ENCODE assay signal across 1 cellular context in the genomic region with DNA sequence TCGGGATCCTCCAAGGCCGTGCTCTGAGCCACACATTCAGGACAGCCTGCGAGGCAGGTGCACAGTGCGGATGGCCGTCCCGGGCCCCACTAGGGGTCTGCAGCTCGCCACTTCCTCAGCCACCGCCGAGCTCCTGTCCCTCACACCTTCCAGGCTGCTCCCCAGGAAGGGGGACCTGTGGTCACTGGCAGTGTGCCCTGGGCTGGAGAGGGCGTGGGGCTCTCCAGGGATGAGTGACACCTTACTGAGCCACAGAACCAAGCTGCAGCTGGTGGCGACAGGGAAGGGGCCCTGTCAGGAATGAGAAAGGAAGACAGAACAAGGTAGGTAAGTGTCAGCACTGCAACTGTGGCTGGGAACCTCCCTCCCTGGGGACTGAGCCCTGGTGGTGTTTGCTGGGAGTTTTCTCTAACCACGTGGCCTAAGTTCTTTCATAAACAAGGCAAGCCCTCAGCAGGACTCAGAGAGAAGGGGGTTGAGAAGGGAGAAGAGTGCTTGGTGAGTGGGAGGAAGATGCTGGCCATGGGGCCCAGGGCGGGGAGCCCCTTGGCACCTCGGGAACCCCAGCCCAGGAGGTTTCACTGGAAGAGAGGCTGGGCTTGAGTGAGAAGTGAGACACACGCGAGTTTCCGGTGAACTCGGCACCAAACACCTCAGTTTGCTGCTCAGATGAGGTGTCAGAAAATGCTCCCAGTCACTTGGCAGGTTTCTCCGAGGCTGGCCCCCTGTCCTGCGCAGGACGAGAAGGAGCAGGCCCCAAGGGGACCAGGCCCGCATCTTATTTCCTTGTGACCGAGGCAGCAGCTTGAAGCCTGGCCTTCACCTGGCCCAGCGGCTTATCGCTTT.
TF ChIP-seq lines count a peak whose summit lies in the region.

No MANE protein-coding gene starts in this region.

TF ChIP-seq in WTC11, 78 proteins besides CTCF, POLR2A, EP300 and RAD21 (continued from another document):
- no peak for TF ChIP-seq ARID4B (CRISPR knock-in tag; IDR thresholded peaks at IDR 0.05; ENCODE audit: borderline replicate concordance)
- no peak for TF ChIP-seq MYBL2 (CRISPR knock-in tag; IDR thresholded peaks at IDR 0.05)
- TF ChIP-seq ZNF396 (CRISPR knock-in tag; IDR thresholded peaks at IDR 0.05; ENCODE audit: borderline replicate concordance), result no peak
- TF ChIP-seq, protein P1, sequence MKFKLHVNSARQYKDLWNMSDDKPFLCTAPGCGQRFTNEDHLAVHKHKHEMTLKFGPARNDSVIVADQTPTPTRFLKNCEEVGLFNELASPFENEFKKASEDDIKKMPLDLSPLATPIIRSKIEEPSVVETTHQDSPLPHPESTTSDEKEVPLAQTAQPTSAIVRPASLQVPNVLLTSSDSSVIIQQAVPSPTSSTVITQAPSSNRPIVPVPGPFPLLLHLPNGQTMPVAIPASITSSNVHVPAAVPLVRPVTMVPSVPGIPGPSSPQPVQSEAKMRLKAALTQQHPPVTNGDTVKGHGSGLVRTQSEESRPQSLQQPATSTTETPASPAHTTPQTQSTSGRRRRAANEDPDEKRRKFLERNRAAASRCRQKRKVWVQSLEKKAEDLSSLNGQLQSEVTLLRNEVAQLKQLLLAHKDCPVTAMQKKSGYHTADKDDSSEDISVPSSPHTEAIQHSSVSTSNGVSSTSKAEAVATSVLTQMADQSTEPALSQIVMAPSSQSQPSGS (CRISPR knock-in tag; IDR thresholded peaks at IDR 0.05; ENCODE audit: borderline replicate concordance, low read depth), result no peak
- TF ChIP-seq ZNF532 (CRISPR knock-in tag; IDR thresholded peaks at IDR 0.05; ENCODE audit: borderline replicate concordance), result no peak
- TF ChIP-seq ZNF416 (CRISPR knock-in tag; IDR thresholded peaks at IDR 0.05), result no peak
